Comparison of ENCODE assay signal across 9 cellular contexts in the genomic region with DNA sequence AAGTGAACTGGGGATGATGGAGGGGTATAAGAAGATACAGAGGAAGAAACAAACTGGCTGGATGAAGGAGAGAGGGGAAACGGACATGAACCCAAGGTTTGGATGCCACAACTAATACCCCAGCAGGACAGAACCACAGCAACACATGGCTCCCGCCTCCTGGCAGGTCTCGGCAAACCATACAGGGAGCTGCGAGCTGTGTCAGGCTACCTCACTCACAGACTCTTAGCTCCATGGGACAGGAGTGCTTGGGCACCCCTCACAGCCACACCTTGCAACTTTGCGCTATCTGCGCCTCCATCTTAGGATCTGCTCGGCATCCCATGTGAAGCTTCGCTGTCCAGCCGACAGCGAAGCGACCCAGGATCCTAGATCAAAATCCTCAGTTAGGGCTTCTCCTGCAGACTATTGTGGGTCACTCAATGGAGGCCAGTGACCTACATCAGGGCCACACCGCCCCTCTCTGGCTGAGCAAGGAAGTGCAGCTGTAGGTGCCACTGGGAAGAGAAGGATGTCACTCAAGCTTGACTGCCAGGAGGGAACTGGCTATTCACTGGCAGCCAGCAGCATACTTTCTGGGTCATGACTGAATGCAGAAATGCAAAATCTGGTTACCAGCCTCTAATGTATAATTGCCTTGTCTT.
A peak's percentile ranks its signal among the peaks of the same experiment; 100 is the strongest.
DNase-seq lines count a peak whose midpoint lies in the region; ATAC-seq and TF ChIP-seq lines count a peak whose summit lies in the region.
"Had no signal": no experiment of that assay in that cellular context is flagged by ENCODE, and none has a peak within 500 bp of the region (broad histone marks: within the 10 kb centered on the region; RNA-seq: fewer than 3 reads in every experiment).

No MANE protein-coding gene starts in this region.

- no peak overlapping the region for H3K4me2 ChIP-seq in DOHH2 (ENCODE audit: low read length)

- no peaks in the 10 kb centered on the region for H3K4me1 ChIP-seq in DOHH2 (ENCODE audit: control insufficient read depth, low read length)
- H3K4me1 ChIP-seq in left ventricle myocardium inferior: no peaks in the 10 kb centered on the region
- no peaks in the 10 kb centered on the region for H3K4me1 ChIP-seq in prostate gland (replicated peaks)

- WGBS in prostate gland: 69% methylated on average over 12 of the region's 12 CpGs

- TF ChIP-seq CTCF in DOHH2 (IDR thresholded peaks at IDR 0.05; ENCODE audit: low read depth, low read length, poor library complexity, severe bottlenecking): peak; percentile 84
- TF ChIP-seq CTCF in HFF-Myc (IDR thresholded peaks at IDR 0.05; ENCODE audit: low read depth, low read length, missing control alignments): peak; percentile 76
- peak; percentile 82 for TF ChIP-seq CTCF in left ventricle myocardium inferior (IDR thresholded peaks at IDR 0.05; ENCODE audit: borderline replicate concordance)
- peak; percentile 66 to 88 (median 83) for TF ChIP-seq CTCF in prostate gland (IDR thresholded peaks at IDR 0.05)

- TF ChIP-seq POLR2A in prostate gland (IDR thresholded peaks at IDR 0.05): no peak

- H3K27ac Mint-ChIP-seq in activated naive CD8-positive, alpha-beta T cell treated with anti-CD3 and anti-CD28 coated beads for 36 hours: no peak overlapping the region
- H3K27ac Mint-ChIP-seq: activated B cell treated with CpG ODN at 0.5 μM for 24 hours had no signal

- no peaks in the 10 kb centered on the region for H3K9me3 ChIP-seq in DOHH2 (ENCODE audit: control insufficient read depth, insufficient read depth, low read length)
- no peaks in the 10 kb centered on the region for H3K9me3 ChIP-seq in left ventricle myocardium inferior (replicated peaks)
- H3K9me3 ChIP-seq in prostate gland: no peaks in the 10 kb centered on the region

- H3K27me3 ChIP-seq in DOHH2 (ENCODE audit: control insufficient read depth, low read length) (no peaks in the 10 kb centered on the region), left ventricle myocardium inferior (ENCODE audit: low read depth) (peaks cover 67% of the 10 kb centered on the region), prostate gland (replicated peaks; ENCODE audit: insufficient read depth) (no peaks in the 10 kb centered on the region)

- ATAC-seq in GM18861 (IDR thresholded peaks at IDR 0.05; ENCODE audit: unreplicated experiment): no peak
- no peak for ATAC-seq in GM18858 (IDR thresholded peaks at IDR 0.05; ENCODE audit: unreplicated experiment)

- no peaks in the 10 kb centered on the region for H3F3A ChIP-seq in DOHH2 (ENCODE audit: control insufficient read depth, insufficient read depth)

- H3K4me1 Mint-ChIP-seq in activated naive CD8-positive, alpha-beta T cell treated with anti-CD3 and anti-CD28 coated beads for 36 hours: no peaks in the 10 kb centered on the region
- H3K4me1 Mint-ChIP-seq: activated B cell treated with CpG ODN at 0.5 μM for 24 hours had no signal

- DNase-seq in HFF-Myc (ENCODE audit: extremely low read depth, low read depth): no peak
- DNase-seq in NCI-H748 (lab: John Stamatoyannopoulos, UW; ENCODE audit: unreplicated experiment): peak; percentile 69
- DNase-seq in activated naive CD8-positive, alpha-beta T cell treated with anti-CD3 and anti-CD28 coated beads for 36 hours: peak; percentile 43
- DNase-seq in left ventricle myocardium inferior: peak; percentile 68
- peak; percentile 61 for DNase-seq in prostate gland (ENCODE audit: low spot score)
- DNase-seq: activated B cell treated with CpG ODN at 0.5 μM for 24 hours had no signal

- H3K36me3 ChIP-seq in DOHH2 (ENCODE audit: control insufficient read depth, low read length): no peaks in the 10 kb centered on the region
- no peaks in the 10 kb centered on the region for H3K36me3 ChIP-seq in left ventricle myocardium inferior
- no peaks in the 10 kb centered on the region for H3K36me3 ChIP-seq in prostate gland

- H3K9me2 ChIP-seq in DOHH2 (replicated peaks; ENCODE audit: control insufficient read depth, low read length): no peaks in the 10 kb centered on the region

- H3K79me2 ChIP-seq in DOHH2 (ENCODE audit: control insufficient read depth, low read length): no peaks in the 10 kb centered on the region

- H3K36me3 Mint-ChIP-seq in activated naive CD8-positive, alpha-beta T cell treated with anti-CD3 and anti-CD28 coated beads for 36 hours: no peaks in the 10 kb centered on the region

- no peak overlapping the region for H3K4me3 Mint-ChIP-seq in activated naive CD8-positive, alpha-beta T cell treated with anti-CD3 and anti-CD28 coated beads for 36 hours
- H3K4me3 Mint-ChIP-seq: activated B cell treated with CpG ODN at 0.5 μM for 24 hours had no signal

- intact Hi-C loops in left ventricle myocardium inferior (cut with micrococcal nuclease): loop anchor here (5.0 to 10.0 kb wide), 2 partner anchors 81 to 376 kb away; no protein-coding TSS in a partner anchor
- intact Hi-C loops in prostate gland (cut with DNase I): loop anchor here (10.0 kb wide), 1 partner anchor 949 kb away; no protein-coding TSS in a partner anchor

- H3K27me3 Mint-ChIP-seq in activated naive CD8-positive, alpha-beta T cell treated with anti-CD3 and anti-CD28 coated beads for 36 hours: peaks cover 6% of the 10 kb centered on the region

- H3K27ac ChIP-seq in DOHH2 (ENCODE audit: low read depth, low read length): no peak overlapping the region
- no peak overlapping the region for H3K27ac ChIP-seq in left ventricle myocardium inferior (replicated peaks)
- no peak overlapping the region for H3K27ac ChIP-seq in prostate gland

- H4K20me1 ChIP-seq in DOHH2 (ENCODE audit: control insufficient read depth, insufficient read depth, low read depth, low read length): no peaks in the 10 kb centered on the region

- no peak overlapping the region for H3K4me3 ChIP-seq in DOHH2 (ENCODE audit: low read length)
- no peak overlapping the region for H3K4me3 ChIP-seq in HFF-Myc (replicated peaks; ENCODE audit: low read depth, low read length)
- H3K4me3 ChIP-seq in left ventricle myocardium inferior: no peak overlapping the region
- H3K4me3 ChIP-seq in prostate gland: no peak overlapping the region

- H3K9me3 Mint-ChIP-seq in activated naive CD8-positive, alpha-beta T cell treated with anti-CD3 and anti-CD28 coated beads for 36 hours: no peaks in the 10 kb centered on the region
- H3K9me3 Mint-ChIP-seq: activated B cell treated with CpG ODN at 0.5 μM for 24 hours had no signal
